In genomic region chr22:20239063-20239950, GRCh38 we compare ENCODE assay signal across 9 cellular contexts. TPM values are rescaled to one million over a fixed set of nuclear protein-coding genes. Genes with fewer than 3 reads are reported as not detected.
DNase-seq lines count a peak whose midpoint lies in the region; ATAC-seq lines count a peak whose summit lies in the region.
"Had no signal": no experiment of that assay in that cellular context is flagged by ENCODE, and none has a peak within 500 bp of the region (broad histone marks: within the 10 kb centered on the region; RNA-seq: fewer than 3 reads in every experiment).

No MANE protein-coding gene starts in this region.

- H3K4me1 ChIP-seq in iPS-20b (ENCODE audit: insufficient read depth, low read length), result peaks cover 14% of the 10 kb centered on the region; the same call in 1 of the 2 replicates

- H3K4me3 ChIP-seq in iPS-20b (ENCODE audit: low read length), result no peak overlapping the region

- peak; percentile 43 for ATAC-seq in activated CD8-positive, alpha-beta memory T cell treated with anti-CD3 and anti-CD28 coated beads, Interleukin-2, amount 10 ng/mL, durations not matched to agents 7 days and 5 days
- ATAC-seq in HG03521 (IDR thresholded peaks at IDR 0.05; ENCODE audit: unreplicated experiment) (no peak), HG02588 (IDR thresholded peaks at IDR 0.05; ENCODE audit: unreplicated experiment) (no peak)

- no peak overlapping the region for H3K27ac ChIP-seq in iPS-20b (ENCODE audit: low read length)

- DNase-seq in T-helper 1 cell, result no peak
- peak; percentile 67 for DNase-seq in activated CD8-positive, alpha-beta memory T cell treated with anti-CD3 and anti-CD28 coated beads, Interleukin-2, amount 10 ng/mL, durations not matched to agents 7 days and 5 days
- peak; percentile 29 for DNase-seq in superior temporal gyrus (ENCODE audit: extremely low spot score)
- no peak for DNase-seq in GDM1 (lab: John Stamatoyannopoulos, UW)
- DNase-seq: activated T-cell treated with anti-CD3 and anti-CD28 coated beads for 4 hours had no signal

- H3K9ac ChIP-seq in iPS-20b (ENCODE audit: low read depth, low read length), result peak overlapping the region; percentile 67; the same call in 1 of the 2 replicates

- no peak overlapping the region for H3K4me3 Mint-ChIP-seq in T-helper 1 cell treated with Interleukin-12 subunit alpha and Interleukin-12 subunit beta and Interleukin-4 antibody, amounts not matched to agents 30 μg/mL and 1 μg/mL, for 36 hours
- H3K4me3 Mint-ChIP-seq in activated CD8-positive, alpha-beta memory T cell treated with anti-CD3 and anti-CD28 coated beads, Interleukin-2, amount 10 ng/mL, durations not matched to agents 7 days and 5 days, result peak overlapping the region; percentile 55

- H3K36me3 ChIP-seq in iPS-20b (ENCODE audit: insufficient read depth, low read depth, low read length), result peaks cover 5% of the 10 kb centered on the region; the same call in 1 of the 2 replicates

- no peaks in the 10 kb centered on the region for H3K9me3 ChIP-seq in iPS-20b (ENCODE audit: insufficient read depth, low read depth, low read length)

- no peaks in the 10 kb centered on the region for H3K9me3 Mint-ChIP-seq in T-helper 1 cell treated with Interleukin-12 subunit alpha and Interleukin-12 subunit beta and Interleukin-4 antibody, amounts not matched to agents 30 μg/mL and 1 μg/mL, for 36 hours
- H3K9me3 Mint-ChIP-seq in activated CD8-positive, alpha-beta memory T cell treated with anti-CD3 and anti-CD28 coated beads, Interleukin-2, amount 10 ng/mL, durations not matched to agents 7 days and 5 days (ENCODE audit: low read depth), result no peaks in the 10 kb centered on the region

- peaks cover 10% of the 10 kb centered on the region for H3K4me1 Mint-ChIP-seq in T-helper 1 cell treated with Interleukin-12 subunit alpha and Interleukin-12 subunit beta and Interleukin-4 antibody, amounts not matched to agents 30 μg/mL and 1 μg/mL, for 36 hours (ENCODE audit: low read depth)
- H3K4me1 Mint-ChIP-seq in activated CD8-positive, alpha-beta memory T cell treated with anti-CD3 and anti-CD28 coated beads, Interleukin-2, amount 10 ng/mL, durations not matched to agents 7 days and 5 days, result peaks cover 38% of the 10 kb centered on the region

- H3K27me3 Mint-ChIP-seq in T-helper 1 cell treated with Interleukin-12 subunit alpha and Interleukin-12 subunit beta and Interleukin-4 antibody, amounts not matched to agents 30 μg/mL and 1 μg/mL, for 36 hours (ENCODE audit: low read depth), result no peaks in the 10 kb centered on the region
- H3K27me3 Mint-ChIP-seq in activated CD8-positive, alpha-beta memory T cell treated with anti-CD3 and anti-CD28 coated beads, Interleukin-2, amount 10 ng/mL, durations not matched to agents 7 days and 5 days, result no peaks in the 10 kb centered on the region

- H3K27ac Mint-ChIP-seq in T-helper 1 cell treated with Interleukin-12 subunit alpha and Interleukin-12 subunit beta and Interleukin-4 antibody, amounts not matched to agents 30 μg/mL and 1 μg/mL, for 36 hours, result peak overlapping the region; percentile 20
- peak overlapping the region; percentile 90 for H3K27ac Mint-ChIP-seq in activated CD8-positive, alpha-beta memory T cell treated with anti-CD3 and anti-CD28 coated beads, Interleukin-2, amount 10 ng/mL, durations not matched to agents 7 days and 5 days

- H3K36me3 Mint-ChIP-seq in T-helper 1 cell treated with Interleukin-12 subunit alpha and Interleukin-12 subunit beta and Interleukin-4 antibody, amounts not matched to agents 30 μg/mL and 1 μg/mL, for 36 hours (ENCODE audit: low read depth), result no peaks in the 10 kb centered on the region
- no peaks in the 10 kb centered on the region for H3K36me3 Mint-ChIP-seq in activated CD8-positive, alpha-beta memory T cell treated with anti-CD3 and anti-CD28 coated beads, Interleukin-2, amount 10 ng/mL, durations not matched to agents 7 days and 5 days

- no peaks in the 10 kb centered on the region for H3K27me3 ChIP-seq in iPS-20b (ENCODE audit: insufficient read depth, low read length)

- CTCF ChIA-PET in activated CD8-positive, alpha-beta memory T cell treated with anti-CD3 and anti-CD28 coated beads, Interleukin-2, amount 10 ng/mL, durations not matched to agents 7 days and 5 days (lab: Charles Lee), result interaction anchor here (0.6 to 3.6 kb wide), 13 partner anchors 9 to 286 kb away, joined by 3 to 47 read pairs (median 5); partner anchors contain the start of gene DGCR6L

RNA-seq across cellular contexts. Expression of gene RTN4R, which starts 28.8 kb away (rescaled TPM):
- 1 to 10 TPM; 1.4 to 2.5 TPM for total RNA-seq in activated CD8-positive, alpha-beta memory T cell treated with anti-CD3 and anti-CD28 coated beads, Interleukin-2, amount 10 ng/mL, durations not matched to agents 7 days and 5 days

Comparison
In these comparisons a context has a peak if more than half of its experiments do, and no peak if none do; other contexts are left out.
1. DNase-seq: peak in activated CD8-positive, alpha-beta memory T cell treated with anti-CD3 and anti-CD28 coated beads, Interleukin-2, amount 10 ng/mL, durations not matched to agents 7 days and 5 days (single experiment) and superior temporal gyrus (single experiment); none in T-helper 1 cell (0 of 5) and GDM1 (single experiment).